In the genomic region with DNA sequence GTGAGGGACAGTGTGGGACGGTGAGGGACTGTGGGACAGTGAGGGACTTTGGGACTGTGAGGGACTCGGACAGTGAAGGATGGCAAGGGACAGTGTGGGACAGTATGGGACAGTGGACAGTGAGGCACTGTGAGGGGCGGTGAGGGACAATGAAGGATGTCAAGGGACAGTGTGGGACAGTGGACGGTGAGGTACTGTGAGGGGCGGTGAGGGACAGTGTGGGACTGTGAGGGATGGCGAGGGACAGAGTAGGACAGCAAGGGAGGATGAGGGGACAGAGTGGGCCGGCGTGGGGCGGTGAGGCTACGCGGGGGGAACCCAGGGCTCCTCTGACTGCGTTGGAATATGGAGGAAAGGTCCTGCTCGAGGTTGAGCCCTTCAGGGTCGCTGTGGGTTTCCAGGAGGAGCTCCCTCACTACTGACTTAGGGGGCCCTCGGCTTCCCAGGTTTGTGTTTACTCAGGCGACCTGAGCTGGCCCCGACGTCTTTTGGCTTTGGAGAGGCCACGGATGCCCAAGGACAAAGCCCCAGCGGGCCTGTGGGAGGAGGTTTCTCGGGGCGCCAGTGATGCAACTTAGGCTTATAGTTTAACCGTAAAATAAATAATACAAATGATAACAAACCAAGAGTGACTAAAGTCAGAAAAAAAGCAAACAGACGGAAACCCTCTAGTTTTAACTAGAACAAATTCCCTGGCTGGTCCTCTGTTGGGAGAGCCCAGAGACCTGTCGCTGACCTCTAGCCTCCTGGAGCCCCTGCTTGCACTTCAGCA, we compare ENCODE assay signal across 8 cellular contexts. TPM values are rescaled to one million over a fixed set of nuclear protein-coding genes. Genes with fewer than 3 reads are reported as not detected.
DNase-seq lines count a peak whose midpoint lies in the region; ATAC-seq and TF ChIP-seq lines count a peak whose summit lies in the region.

No MANE protein-coding gene starts in this region.

- peak overlapping the region; percentile 91 for H3K4me3 ChIP-seq in RWPE2 (ENCODE audit: severe bottlenecking)
- peak overlapping the region; percentile 50 for H3K4me3 ChIP-seq in fibroblast of mammary gland (ENCODE audit: control insufficient read depth, low read depth, low read length)
- peak overlapping the region; percentile 61 to 76 for H3K4me3 ChIP-seq in neuronal stem cell (ENCODE audit: low read length in 2 of 2)

- no peak overlapping the region for H3K4ac ChIP-seq in neuronal stem cell (ENCODE audit: low read length)

- peaks cover 3 to 13% (median 6%) of the 10 kb centered on the region in 7 donors for H3K9me3 Mint-ChIP-seq in CD14-positive monocyte

- no peaks in the 10 kb centered on the region for H3K27me3 ChIP-seq in RWPE2 (ENCODE audit: insufficient read depth, poor library complexity, severe bottlenecking)
- peaks cover 0 to 3% (median 0%) of the 10 kb centered on the region in 3 experiments for H3K27me3 ChIP-seq in neuronal stem cell (ENCODE audit: control insufficient read depth in 3 of 3, insufficient read depth in 3 of 3, low read depth in 1 of 3, low read length in 3 of 3)

- H3K4me1 Mint-ChIP-seq in CD14-positive monocyte = peaks cover 12% of the 10 kb centered on the region

- H2BK12ac ChIP-seq in neuronal stem cell (ENCODE audit: low read length) = peak overlapping the region; percentile 99

- H2BK5ac ChIP-seq in neuronal stem cell (ENCODE audit: low read length) = peak overlapping the region; percentile 7

- DNase-seq in CD14-positive monocyte (ENCODE audit: low spot score) = no peak
- no peak for DNase-seq in RWPE2 (ENCODE audit: low spot score)
- DNase-seq in fibroblast of mammary gland (ENCODE audit: low read depth) = peak; percentile 64
- DNase-seq in neuronal stem cell (ENCODE audit: low spot score) = no peak
- DNase-seq in NCI-H1436 (lab: John Stamatoyannopoulos, UW) = no peak
- DNase-seq in NCI-H2081 treated with DMSO at 0.1 percent for 48 hours (lab: John Stamatoyannopoulos, UW) = no peak
- DNase-seq in germinal center (ENCODE audit: low spot score) = no peak

- H3K27ac ChIP-seq in RWPE2 (ENCODE audit: poor library complexity, severe bottlenecking) (peak overlapping the region; percentile 99), neuronal stem cell (replicated peaks; ENCODE audit: low read length) (no peak overlapping the region)

- peak overlapping the region; percentile 65 to 91 for H3K4me3 Mint-ChIP-seq in CD14-positive monocyte

- H3K79me1 ChIP-seq in neuronal stem cell (ENCODE audit: low read depth, low read length) = no peaks in the 10 kb centered on the region

- H3K23ac ChIP-seq in neuronal stem cell (ENCODE audit: low read depth, low read length, poor library complexity) = peak overlapping the region; percentile 67

- intact Hi-C loops in CD14-positive monocyte (cut with micrococcal nuclease) = loop anchor here in 1 of 2 donors (10.0 kb wide), 1 partner anchor 288 kb away; a partner anchor contains a TSS

- H4K8ac ChIP-seq in neuronal stem cell (ENCODE audit: low read depth, low read length) = no peak overlapping the region

- peaks cover 26% of the 10 kb centered on the region for H3K4me1 ChIP-seq in RWPE2 (ENCODE audit: insufficient read depth, poor library complexity, severe bottlenecking)
- peaks cover 19 to 20% of the 10 kb centered on the region in 2 donors for H3K4me1 ChIP-seq in neuronal stem cell (ENCODE audit: control insufficient read depth in 2 of 2, insufficient read depth in 1 of 2, low read depth in 1 of 2, low read length in 2 of 2)

- H4K91ac ChIP-seq in neuronal stem cell (ENCODE audit: low read depth, low read length, poor library complexity) = peak overlapping the region; percentile 97

- H3K9me3 ChIP-seq in RWPE2 (ENCODE audit: severe bottlenecking) (no peaks in the 10 kb centered on the region), neuronal stem cell (replicated peaks in 1 of 2; ENCODE audit: control insufficient read depth in 2 of 2, insufficient read depth in 1 of 2, low read depth in 1 of 2, low read length in 2 of 2) (no peaks in the 10 kb centered on the region)

- peak overlapping the region in 1 of 7 donors; percentile 7 for H3K27ac Mint-ChIP-seq in CD14-positive monocyte

- H3K36me3 ChIP-seq in RWPE2 (ENCODE audit: low read depth) = peaks cover 34% of the 10 kb centered on the region
- H3K36me3 ChIP-seq in neuronal stem cell (replicated peaks in 1 of 2; ENCODE audit: control insufficient read depth in 2 of 2, insufficient read depth in 2 of 2, low read length in 2 of 2) = no peaks in the 10 kb centered on the region

- peaks cover 51 to 72% (median 54%) of the 10 kb centered on the region in 3 donors for H3K27me3 Mint-ChIP-seq in CD14-positive monocyte (ENCODE audit: low read depth in 3 of 3)

- H3K4me2 ChIP-seq in neuronal stem cell (ENCODE audit: insufficient read depth, low read length, poor library complexity, severe bottlenecking) = peak overlapping the region; percentile 73

- TF ChIP-seq CTCF in CD14-positive monocyte (IDR thresholded peaks at IDR 0.05) = no peak
- TF ChIP-seq CTCF in RWPE2 (IDR thresholded peaks at IDR 0.05; ENCODE audit: poor library complexity, severe bottlenecking) = no peak
- no peak for TF ChIP-seq CTCF in fibroblast of mammary gland (conservative IDR thresholded peaks at IDR 0.05; ENCODE audit: control insufficient read depth, insufficient read depth, low read depth, low read length)

- H3K9ac ChIP-seq in neuronal stem cell (ENCODE audit: low read depth, low read length, poor library complexity) = peak overlapping the region; percentile 32

- H2BK120ac ChIP-seq in neuronal stem cell (ENCODE audit: low read depth, low read length) = no peak overlapping the region

- no CpG with 5 or more reads among the region's 25 CpGs for WGBS in neuronal stem cell (ENCODE audit: extremely low coverage in 2 of 2, insufficient read length in 2 of 2, insufficient replicate concordance in 1 of 2), 2 donors

- peak overlapping the region; percentile 58 for H2AK5ac ChIP-seq in neuronal stem cell (ENCODE audit: low read depth, low read length)

- H2AFZ ChIP-seq in neuronal stem cell (ENCODE audit: low read length) = peak overlapping the region; percentile 98

- peak overlapping the region; percentile 99 for H2BK15ac ChIP-seq in neuronal stem cell (ENCODE audit: low read length)

- ATAC-seq in RWPE2 (ENCODE audit: low read depth) (peak; percentile 1; the same call in 1 of the 3 replicates), GM18909 (IDR thresholded peaks at IDR 0.05; ENCODE audit: poor library complexity, unreplicated experiment) (no peak)

- peaks cover 7 to 11% of the 10 kb centered on the region in 2 donors for H3K36me3 Mint-ChIP-seq in CD14-positive monocyte

- peak overlapping the region; percentile 96 for H3K18ac ChIP-seq in neuronal stem cell (ENCODE audit: low read length)

- H3K14ac ChIP-seq in neuronal stem cell (ENCODE audit: low read length) = peak overlapping the region; percentile 5

RNA-seq across cellular contexts. Expression of a gene that starts 1.1 kb away (rescaled TPM):
- polyA plus RNA-seq in CD14-positive monocyte = under 1 TPM; 0.08 to 0.28 TPM
- polyA plus RNA-seq in neuronal stem cell (2013, experiment 1 of 2) = 33.5 TPM
- polyA plus RNA-seq in neuronal stem cell (2013, experiment 2 of 2) = 32.9 TPM
